Comparison of ENCODE assay signal across 24 cellular contexts in genomic region chr14:31138301-31138700, GRCh38.
"Had no signal": no experiment of that assay in that cellular context is flagged by ENCODE, and none has a peak within 500 bp of the region (broad histone marks: within the 10 kb centered on the region; RNA-seq: fewer than 3 reads in every experiment).

No MANE protein-coding gene starts in this region.

- H3K79me2 ChIP-seq: parathyroid adenoma had no signal

- H2AFZ ChIP-seq: parathyroid adenoma had no signal

- H3K27me3 ChIP-seq: gastroesophageal sphincter, right atrium auricular region, spleen, suprapubic skin, tibial nerve had no signal

- H3K9ac ChIP-seq: parathyroid adenoma had no signal

- H3K27me3 Mint-ChIP-seq: activated naive CD8-positive, alpha-beta T cell treated with anti-CD3 and anti-CD28 coated beads, Interleukin-2, amount 10 ng/mL, durations not matched to agents 7 days and 5 days; T-cell had no signal

- H3K4me1 ChIP-seq: right atrium auricular region, spleen, suprapubic skin, tibial nerve had no signal

- H3K4me1 Mint-ChIP-seq: activated naive CD8-positive, alpha-beta T cell treated with anti-CD3 and anti-CD28 coated beads, Interleukin-2, amount 10 ng/mL, durations not matched to agents 7 days and 5 days had no signal

- H3K27ac Mint-ChIP-seq: activated naive CD4-positive, alpha-beta T cell treated with anti-CD3 and anti-CD28 coated beads for 36 hours; activated naive CD8-positive, alpha-beta T cell treated with anti-CD3 and anti-CD28 coated beads, Interleukin-2, amount 10 ng/mL, durations not matched to agents 7 days and 5 days; T-helper 2 cell treated with Interferon-gamma antibody and Interleukin-4, amounts not matched to agents 5 μg/mL and 100 μg/mL, for 36 hours had no signal

- H3K9me3 ChIP-seq: gastroesophageal sphincter, right atrium auricular region, spleen, suprapubic skin, tibial nerve had no signal

- ATAC-seq: gastroesophageal sphincter, left colon, T-cell had no signal

- H3K9me3 Mint-ChIP-seq: activated naive CD4-positive, alpha-beta T cell treated with anti-CD3 and anti-CD28 coated beads for 36 hours; activated naive CD8-positive, alpha-beta T cell treated with anti-CD3 and anti-CD28 coated beads, Interleukin-2, amount 10 ng/mL, durations not matched to agents 7 days and 5 days; T-cell; T-helper 2 cell treated with Interferon-gamma antibody and Interleukin-4, amounts not matched to agents 5 μg/mL and 100 μg/mL, for 36 hours had no signal

- H3K4me3 Mint-ChIP-seq: activated naive CD4-positive, alpha-beta T cell treated with anti-CD3 and anti-CD28 coated beads for 36 hours; activated naive CD8-positive, alpha-beta T cell treated with anti-CD3 and anti-CD28 coated beads, Interleukin-2, amount 10 ng/mL, durations not matched to agents 7 days and 5 days; T-cell; T-helper 2 cell treated with Interferon-gamma antibody and Interleukin-4, amounts not matched to agents 5 μg/mL and 100 μg/mL, for 36 hours had no signal

- DNase-seq: activated CD4-positive, alpha-beta T cell treated with anti-CD3 and anti-CD28 coated beads for 4 hours; activated CD4-positive, alpha-beta T cell treated with anti-CD3 and anti-CD28 coated beads, Interleukin-2, amount 50 U/mL, for 48 hours; activated CD4-positive, CD25-positive, alpha-beta regulatory T cell; activated CD8-positive, alpha-beta memory T cell treated with anti-CD3 and anti-CD28 coated beads for 24 hours; activated effector memory CD4-positive, alpha-beta T cell treated with anti-CD3 and anti-CD28 coated beads, Interleukin-2, amount 50 U/mL, for 16 hours; activated naive CD4-positive, alpha-beta T cell treated with anti-CD3 and anti-CD28 coated beads for 36 hours; activated naive CD8-positive, alpha-beta T cell treated with anti-CD3 and anti-CD28 coated beads, Interleukin-2, amount 10 ng/mL, durations not matched to agents 7 days and 5 days; amygdala; caudate nucleus; effector memory CD4-positive, alpha-beta T cell; hippocampal formation; kidney; left colon; mammary epithelial cell; nucleus accumbens; spleen; stimulated activated naive CD4-positive, alpha-beta T cell; T-cell had no signal

- H3K27ac ChIP-seq: parathyroid adenoma, right atrium auricular region, spleen, suprapubic skin, tibial nerve had no signal

- H3K4me3 ChIP-seq: gastroesophageal sphincter, right atrium auricular region, spleen, suprapubic skin, tibial nerve had no signal
